10 cellular contexts compared by ENCODE assay signal in the genomic region with DNA sequence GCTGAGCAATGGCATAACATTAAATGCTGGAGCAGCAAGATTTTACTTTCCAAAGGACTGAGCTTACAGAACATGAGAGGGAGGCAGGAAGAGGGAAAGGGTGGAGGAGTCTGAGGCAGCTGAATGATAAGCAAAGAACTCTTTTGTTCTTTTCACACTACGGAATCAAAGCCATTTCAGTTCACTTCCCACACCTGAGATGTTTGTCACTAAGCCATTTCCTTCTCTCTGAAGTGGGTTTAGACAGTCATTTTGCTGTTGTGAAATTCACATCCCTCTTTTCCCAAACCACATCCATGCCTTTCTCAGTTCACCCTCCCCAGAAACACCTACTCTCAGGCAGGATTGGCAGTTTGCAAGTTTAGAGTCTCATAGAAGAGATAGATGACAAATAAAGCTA.
A peak's percentile ranks its signal among the peaks of the same experiment; 100 is the strongest.
DNase-seq lines count a peak whose midpoint lies in the region; FAIRE-seq and TF ChIP-seq lines count a peak whose summit lies in the region.
"Had no signal": no experiment of that assay in that cellular context is flagged by ENCODE, and none has a peak within 500 bp of the region (broad histone marks: within the 10 kb centered on the region; RNA-seq: fewer than 3 reads in every experiment).

No MANE protein-coding gene starts in this region.

- peak; percentile 90 for FAIRE-seq in keratinocyte (lab: Jason Lieb, UNC)

- H3K9me1 ChIP-seq in keratinocyte (ENCODE audit: control insufficient read depth, extremely low read depth, insufficient read depth, low read length): no peaks in the 10 kb centered on the region

- H3K4me1 Mint-ChIP-seq in activated T-cell treated with anti-CD3 and anti-CD28 coated beads, Interleukin-2, amount 50 U/mL, for 24 hours (ENCODE audit: low read depth): peaks cover 57% of the 10 kb centered on the region
- peaks cover 46% of the 10 kb centered on the region for H3K4me1 Mint-ChIP-seq in activated T-helper 1 cell treated with anti-CD3 and anti-CD28 coated beads, Interleukin-12 subunit alpha, Interleukin-12 subunit beta, Interleukin-2, Interleukin-4 antibody, amounts not matched to agents 30 ng/mL and 10 ng/mL and 1 ng/mL, durations not matched to agents 14 hours and 24 hours and 36 hours (ENCODE audit: low read depth)
- peaks cover 17% of the 10 kb centered on the region for H3K4me1 Mint-ChIP-seq in activated T-helper 2 cell treated with anti-CD3 and anti-CD28 coated beads, Interferon-gamma antibody, Interleukin-2, Interleukin-4, amounts not matched to agents 10 μg/mL and 5 μg/mL and 100 μg/mL, durations not matched to agents 14 hours and 24 hours and 36 hours (ENCODE audit: low read depth)

- H3K4me2 ChIP-seq in keratinocyte (ENCODE audit: control insufficient read depth, extremely low read depth, insufficient read depth, low read depth, low read length): peak overlapping the region; percentile 74

- no peaks in the 10 kb centered on the region for H4K20me1 ChIP-seq in keratinocyte (ENCODE audit: control insufficient read depth, extremely low read depth, insufficient read depth, low read length)

- peak overlapping the region; percentile 18 for H3K4me3 Mint-ChIP-seq in activated T-cell treated with anti-CD3 and anti-CD28 coated beads, Interleukin-2, amount 50 U/mL, for 24 hours
- peak overlapping the region; percentile 51 for H3K4me3 Mint-ChIP-seq in activated T-helper 1 cell treated with anti-CD3 and anti-CD28 coated beads, Interleukin-12 subunit alpha, Interleukin-12 subunit beta, Interleukin-2, Interleukin-4 antibody, amounts not matched to agents 30 ng/mL and 10 ng/mL and 1 ng/mL, durations not matched to agents 14 hours and 24 hours and 36 hours
- H3K4me3 Mint-ChIP-seq in activated T-helper 2 cell treated with anti-CD3 and anti-CD28 coated beads, Interferon-gamma antibody, Interleukin-2, Interleukin-4, amounts not matched to agents 10 μg/mL and 5 μg/mL and 100 μg/mL, durations not matched to agents 14 hours and 24 hours and 36 hours (ENCODE audit: low read depth): no peak overlapping the region

- H3K27me3 ChIP-seq in keratinocyte (ENCODE audit: control insufficient read depth, extremely low read depth, insufficient read depth, low read length) (no peaks in the 10 kb centered on the region), tibial artery (no peaks in the 10 kb centered on the region)

- no peaks in the 10 kb centered on the region for H3K27me3 Mint-ChIP-seq in activated T-cell treated with anti-CD3 and anti-CD28 coated beads, Interleukin-2, amount 50 U/mL, for 24 hours
- no peaks in the 10 kb centered on the region for H3K27me3 Mint-ChIP-seq in activated T-helper 1 cell treated with anti-CD3 and anti-CD28 coated beads, Interleukin-12 subunit alpha, Interleukin-12 subunit beta, Interleukin-2, Interleukin-4 antibody, amounts not matched to agents 30 ng/mL and 10 ng/mL and 1 ng/mL, durations not matched to agents 14 hours and 24 hours and 36 hours (ENCODE audit: insufficient read depth)
- no peaks in the 10 kb centered on the region for H3K27me3 Mint-ChIP-seq in activated T-helper 2 cell treated with anti-CD3 and anti-CD28 coated beads, Interferon-gamma antibody, Interleukin-2, Interleukin-4, amounts not matched to agents 10 μg/mL and 5 μg/mL and 100 μg/mL, durations not matched to agents 14 hours and 24 hours and 36 hours (ENCODE audit: low read depth)

- no peaks in the 10 kb centered on the region for H3K79me2 ChIP-seq in keratinocyte (ENCODE audit: control insufficient read depth, insufficient read depth, low read length)

- H3K9me3 Mint-ChIP-seq in activated T-cell treated with anti-CD3 and anti-CD28 coated beads, Interleukin-2, amount 50 U/mL, for 24 hours: peaks cover 15% of the 10 kb centered on the region
- peaks cover 19% of the 10 kb centered on the region for H3K9me3 Mint-ChIP-seq in activated T-helper 1 cell treated with anti-CD3 and anti-CD28 coated beads, Interleukin-12 subunit alpha, Interleukin-12 subunit beta, Interleukin-2, Interleukin-4 antibody, amounts not matched to agents 30 ng/mL and 10 ng/mL and 1 ng/mL, durations not matched to agents 14 hours and 24 hours and 36 hours
- H3K9me3 Mint-ChIP-seq in activated T-helper 2 cell treated with anti-CD3 and anti-CD28 coated beads, Interferon-gamma antibody, Interleukin-2, Interleukin-4, amounts not matched to agents 10 μg/mL and 5 μg/mL and 100 μg/mL, durations not matched to agents 14 hours and 24 hours and 36 hours: peaks cover 11% of the 10 kb centered on the region

- H3K27ac ChIP-seq in keratinocyte (ENCODE audit: control insufficient read depth, insufficient read depth, low read length) (peak overlapping the region; percentile 21), tibial artery (peak overlapping the region; percentile 29 to 53)

- in situ Hi-C loops in GM13977 (cut with MboI; ENCODE audit: low pct_unique_long_range_greater_than_20kb, low sequenced_read_pairs, unreplicated experiment): no loop called here

- H2AFZ ChIP-seq in keratinocyte (ENCODE audit: control insufficient read depth, low read length): peak overlapping the region; percentile 39

- H3K9ac ChIP-seq in keratinocyte (ENCODE audit: control insufficient read depth, extremely low read depth, insufficient read depth, low read length): no peak overlapping the region

- dilution Hi-C loops in keratinocyte (cut with MboI; ENCODE audit: extremely low pct_ligation_motif_present, low sequenced_read_pairs): no loop called here

- H3K4me3 ChIP-seq in keratinocyte (ENCODE audit: control insufficient read depth in 2 of 3, extremely low read depth in 1 of 3, insufficient read depth in 2 of 3, low read depth in 1 of 3, low read length in 3 of 3) (peak overlapping the region in 1 of 3 experiments; percentile 12), tibial artery (no peak overlapping the region)

- peak overlapping the region; percentile 85 for H3K27ac Mint-ChIP-seq in activated T-cell treated with anti-CD3 and anti-CD28 coated beads, Interleukin-2, amount 50 U/mL, for 24 hours
- peak overlapping the region; percentile 44 for H3K27ac Mint-ChIP-seq in activated T-helper 1 cell treated with anti-CD3 and anti-CD28 coated beads, Interleukin-12 subunit alpha, Interleukin-12 subunit beta, Interleukin-2, Interleukin-4 antibody, amounts not matched to agents 30 ng/mL and 10 ng/mL and 1 ng/mL, durations not matched to agents 14 hours and 24 hours and 36 hours
- no peak overlapping the region for H3K27ac Mint-ChIP-seq in activated T-helper 2 cell treated with anti-CD3 and anti-CD28 coated beads, Interferon-gamma antibody, Interleukin-2, Interleukin-4, amounts not matched to agents 10 μg/mL and 5 μg/mL and 100 μg/mL, durations not matched to agents 14 hours and 24 hours and 36 hours

- intact Hi-C loops in activated T-helper 1 cell treated with anti-CD3 and anti-CD28 coated beads, Interleukin-12 subunit alpha, Interleukin-12 subunit beta, Interleukin-2, Interleukin-4 antibody, amounts not matched to agents 30 ng/mL and 10 ng/mL and 1 ng/mL, durations not matched to agents 14 hours and 24 hours and 36 hours (cut with micrococcal nuclease): loop anchor here (1.0 to 10.0 kb wide), 7 partner anchors 174 to 883 kb away; a partner anchor contains a TSS
- intact Hi-C loops in tibial artery (cut with DNase I; ENCODE audit: low total_unique reads) (no loop called here), posterior vena cava (cut with DNase I) (no loop called here)
- intact Hi-C loops in activated T-helper 2 cell treated with anti-CD3 and anti-CD28 coated beads, Interferon-gamma antibody, Interleukin-2, Interleukin-4, amounts not matched to agents 10 μg/mL and 5 μg/mL and 100 μg/mL, durations not matched to agents 14 hours and 24 hours and 36 hours (cut with micrococcal nuclease): loop anchor here (10.0 kb wide), 2 partner anchors 95 to 425 kb away; a partner anchor contains a TSS

- peaks cover 2% of the 10 kb centered on the region for H3K36me3 Mint-ChIP-seq in activated T-cell treated with anti-CD3 and anti-CD28 coated beads, Interleukin-2, amount 50 U/mL, for 24 hours (ENCODE audit: low read depth)
- H3K36me3 Mint-ChIP-seq in activated T-helper 1 cell treated with anti-CD3 and anti-CD28 coated beads, Interleukin-12 subunit alpha, Interleukin-12 subunit beta, Interleukin-2, Interleukin-4 antibody, amounts not matched to agents 30 ng/mL and 10 ng/mL and 1 ng/mL, durations not matched to agents 14 hours and 24 hours and 36 hours (ENCODE audit: low read depth): peaks cover 7% of the 10 kb centered on the region
- H3K36me3 Mint-ChIP-seq in activated T-helper 2 cell treated with anti-CD3 and anti-CD28 coated beads, Interferon-gamma antibody, Interleukin-2, Interleukin-4, amounts not matched to agents 10 μg/mL and 5 μg/mL and 100 μg/mL, durations not matched to agents 14 hours and 24 hours and 36 hours (ENCODE audit: low read depth): peaks cover 3% of the 10 kb centered on the region

- H3K9me3 ChIP-seq in keratinocyte (ENCODE audit: control insufficient read depth, low read depth, low read length) (no peaks in the 10 kb centered on the region), tibial artery (no peaks in the 10 kb centered on the region)

- DNase-seq in activated T-cell treated with anti-CD3 and anti-CD28 coated beads, Interleukin-2, amount 50 U/mL, for 24 hours: no peak
- DNase-seq in activated T-cell treated with anti-CD3 and anti-CD28 coated beads, Interleukin-2, amount 50 U/mL, for 48 hours: no peak
- no peak for DNase-seq in activated T-helper 1 cell treated with anti-CD3 and anti-CD28 coated beads, Interleukin-12 subunit alpha, Interleukin-12 subunit beta, Interleukin-2, Interleukin-4 antibody, amounts not matched to agents 30 ng/mL and 10 ng/mL and 1 ng/mL, durations not matched to agents 14 hours and 24 hours and 36 hours (ENCODE audit: low spot score)
- no peak for DNase-seq in keratinocyte (ENCODE audit: low read depth, low spot score)
- no peak for DNase-seq in tibial artery
- no peak for DNase-seq in posterior vena cava (ENCODE audit: low spot score)
- no peak for DNase-seq in GM13977 (ENCODE audit: low spot score)
- no peak for DNase-seq in activated T-helper 2 cell treated with anti-CD3 and anti-CD28 coated beads, Interferon-gamma antibody, Interleukin-2, Interleukin-4, amounts not matched to agents 10 μg/mL and 5 μg/mL and 100 μg/mL, durations not matched to agents 14 hours and 24 hours and 36 hours (ENCODE audit: low spot score)
- DNase-seq: NCI-H146, Right ventricle myocardium superior had no signal

- H3K36me3 ChIP-seq in keratinocyte (ENCODE audit: control insufficient read depth in 2 of 2, extremely low read depth in 1 of 2, insufficient read depth in 2 of 2, low read length in 2 of 2) (no peaks in the 10 kb centered on the region), tibial artery (no peaks in the 10 kb centered on the region)

- TF ChIP-seq CTCF in keratinocyte (optimal IDR thresholded peaks at IDR 0.05 in 1 of 3, IDR thresholded peaks at IDR 0.05 in 1 of 3, conservative IDR thresholded peaks at IDR 0.05 in 1 of 3; ENCODE audit: extremely low read depth in 1 of 3, insufficient read depth in 2 of 3, low read length in 3 of 3): no peak
- TF ChIP-seq CTCF in tibial artery (IDR thresholded peaks at IDR 0.05): no peak
- no peak for TF ChIP-seq CTCF in GM13977 (IDR thresholded peaks at IDR 0.05; ENCODE audit: extremely low read depth, insufficient read depth, missing control alignments)

- H3K4me1 ChIP-seq in keratinocyte (ENCODE audit: control insufficient read depth, extremely low read depth, insufficient read depth, low read length) (peaks cover 27% of the 10 kb centered on the region), tibial artery (peaks cover 0 to 43% (median 23%) of the 10 kb centered on the region in 4 donors)

Comparison
In these comparisons a context has a peak if more than half of its experiments do, and no peak if none do; other contexts are left out.
1. intact Hi-C loops: an anchor here in activated T-helper 1 cell treated with anti-CD3 and anti-CD28 coated beads, Interleukin-12 subunit alpha, Interleukin-12 subunit beta, Interleukin-2, Interleukin-4 antibody, amounts not matched to agents 30 ng/mL and 10 ng/mL and 1 ng/mL, durations not matched to agents 14 hours and 24 hours and 36 hours (1.0 to 10.0 kb wide) and activated T-helper 2 cell treated with anti-CD3 and anti-CD28 coated beads, Interferon-gamma antibody, Interleukin-2, Interleukin-4, amounts not matched to agents 10 μg/mL and 5 μg/mL and 100 μg/mL, durations not matched to agents 14 hours and 24 hours and 36 hours (10.0 kb wide); none called in tibial artery and posterior vena cava.